In genomic region chr11:105211806-105212531, GRCh38 we compare ENCODE assay signal across 29 cellular contexts.
DNase-seq lines count a peak whose midpoint lies in the region; ATAC-seq, FAIRE-seq and TF ChIP-seq lines count a peak whose summit lies in the region.
"Had no signal": no experiment of that assay in that cellular context is flagged by ENCODE, and none has a peak within 500 bp of the region (broad histone marks: within the 10 kb centered on the region; RNA-seq: fewer than 3 reads in every experiment).

No MANE protein-coding gene starts in this region.

- peak; percentile 15 for ATAC-seq in left lung
- no peak for ATAC-seq in stimulated activated naive CD8-positive, alpha-beta T cell treated with anti-CD3 and anti-CD28 coated beads, Interleukin-15, Interleukin-2, amounts not matched to agents 100 U/mL and 50 U/mL, for 24 hours
- ATAC-seq: effector memory CD8-positive, alpha-beta T cell; left cardiac atrium; naive thymus-derived CD4-positive, alpha-beta T cell; stimulated activated memory B cell treated with anti-CD40 and anti-IgM and Interleukin-4, amounts not matched to agents 10 μg/mL and 1 μg/mL and 100 μg/mL, for 72 hours; WTC11 had no signal

- TF ChIP-seq CTCF in VCaP (conservative IDR thresholded peaks at IDR 0.05) (no peak), endothelial cell of umbilical vein (IDR thresholded peaks at IDR 0.05; ENCODE audit: extremely low read depth in 1 of 2, insufficient read depth in 1 of 2, low read depth in 1 of 2, low read length in 2 of 2) (no peak), left lung (IDR thresholded peaks at IDR 0.05) (no peak), tibial nerve (IDR thresholded peaks at IDR 0.05) (no peak)

- H3K27me3 ChIP-seq in endothelial cell of umbilical vein (ENCODE audit: control insufficient read depth in 2 of 2, insufficient read depth in 2 of 2, low read length in 2 of 2) (no peaks in the 10 kb centered on the region), left lung (no peaks in the 10 kb centered on the region), tibial nerve (no peaks in the 10 kb centered on the region)
- H3K27me3 ChIP-seq: ascending aorta, esophagus squamous epithelium, spleen, suprapubic skin had no signal

- CTCF ChIA-PET in endothelial cell of umbilical vein (lab: Charles Lee), result interaction anchor here (0.9 to 2.6 kb wide), 2 partner anchors 15 to 223 kb away, joined by 3 to 7 read pairs; no protein-coding TSS in a partner anchor

- H3K36me3 ChIP-seq in endothelial cell of umbilical vein (ENCODE audit: control insufficient read depth in 2 of 2, extremely low read depth in 1 of 2, insufficient read depth in 2 of 2, low read length in 2 of 2), result no peaks in the 10 kb centered on the region
- no peaks in the 10 kb centered on the region for H3K36me3 ChIP-seq in left lung
- no peaks in the 10 kb centered on the region for H3K36me3 ChIP-seq in tibial nerve
- H3K36me3 ChIP-seq: ascending aorta, esophagus squamous epithelium, spleen, suprapubic skin had no signal

- DNase-seq in EH (ENCODE audit: low read depth) (peak; percentile 48), endothelial cell of umbilical vein (ENCODE audit: low read depth, low spot score) (peak; percentile 46), left lung (no peak), cerebellum (ENCODE audit: low spot score) (no peak), tibial nerve (ENCODE audit: low spot score in 2 of 2) (no peak), NCI-H748 (lab: John Stamatoyannopoulos, UW; ENCODE audit: unreplicated experiment) (no peak)
- DNase-seq in stimulated activated naive CD8-positive, alpha-beta T cell treated with anti-CD3 and anti-CD28 coated beads, Interleukin-15, Interleukin-2, amounts not matched to agents 100 U/mL and 50 U/mL, for 24 hours, result no peak
- DNase-seq: activated CD4-positive, alpha-beta T cell treated with anti-CD3 and anti-CD28 coated beads, Interleukin-2, amount 50 U/mL, for 1 hour; effector memory CD8-positive, alpha-beta T cell; esophagus squamous epithelium; GOT3; head of caudate nucleus; left cardiac atrium; naive thymus-derived CD4-positive, alpha-beta T cell; NCI-H1694; NCI-H748 treated with DMSO at 0.1 percent for 48 hours; occipital lobe; retina; spleen; stimulated activated CD4-positive, alpha-beta T cell treated with anti-CD3 and anti-CD28 coated beads, Interleukin-4, amount 100 ng/mL, for 1 hour; T-helper 9 cell had no signal

- POLR2A ChIA-PET in endothelial cell of umbilical vein (lab: Charles Lee), result no interaction called here

- no peaks in the 10 kb centered on the region for H3K9me1 ChIP-seq in endothelial cell of umbilical vein (replicated peaks; ENCODE audit: control insufficient read depth, extremely low read depth, insufficient read depth, low read length)

- TF ChIP-seq EP300 in tibial nerve (IDR thresholded peaks at IDR 0.05), result no peak

- H3K4me3 ChIP-seq in endothelial cell of umbilical vein (replicated peaks in 1 of 3; ENCODE audit: insufficient read depth in 1 of 3, low read depth in 1 of 3, low read length in 3 of 3) (no peak overlapping the region), left lung (no peak overlapping the region), tibial nerve (no peak overlapping the region)
- H3K4me3 ChIP-seq: ascending aorta, esophagus squamous epithelium, spleen, suprapubic skin had no signal

- H3K9me3 ChIP-seq in endothelial cell of umbilical vein (replicated peaks; ENCODE audit: control insufficient read depth, insufficient read depth, low read length), result no peaks in the 10 kb centered on the region
- H3K9me3 ChIP-seq in left lung, result no peaks in the 10 kb centered on the region
- no peaks in the 10 kb centered on the region for H3K9me3 ChIP-seq in tibial nerve
- H3K9me3 ChIP-seq: ascending aorta, esophagus squamous epithelium, spleen, suprapubic skin had no signal

- peak overlapping the region; percentile 33 for H3K4me2 ChIP-seq in endothelial cell of umbilical vein (ENCODE audit: insufficient read depth, low read length)

- H4K20me1 ChIP-seq in endothelial cell of umbilical vein (replicated peaks; ENCODE audit: control insufficient read depth, extremely low read depth, insufficient read depth, low read length), result no peaks in the 10 kb centered on the region

- H3K4me1 ChIP-seq in endothelial cell of umbilical vein (ENCODE audit: control insufficient read depth, extremely low read depth, insufficient read depth, low read length) (peaks cover 7% of the 10 kb centered on the region), left lung (no peaks in the 10 kb centered on the region), tibial nerve (no peaks in the 10 kb centered on the region)
- H3K4me1 ChIP-seq: ascending aorta, spleen, suprapubic skin had no signal

- BruUV-seq in endothelial cell of umbilical vein (replicated peaks; lab: Mats Ljungman, UMichigan), result no TSS peak

- 52 to 64% methylated on average over 5 of the region's 5 CpGs for WGBS in tibial nerve, 2 donors

- peak overlapping the region; percentile 67 for H3K27ac ChIP-seq in VCaP
- no peak overlapping the region for H3K27ac ChIP-seq in endothelial cell of umbilical vein (ENCODE audit: insufficient read depth, low read depth, low read length)
- H3K27ac ChIP-seq in left lung, result no peak overlapping the region
- no peak overlapping the region for H3K27ac ChIP-seq in tibial nerve
- H3K27ac ChIP-seq: ascending aorta, C4-2B, esophagus squamous epithelium, spleen, suprapubic skin had no signal

- intact Hi-C loops in endothelial cell of umbilical vein (cut with micrococcal nuclease), result no loop called here
- intact Hi-C loops in left lung (cut with DNase I), result no loop called here

- H3K79me2 ChIP-seq in endothelial cell of umbilical vein (ENCODE audit: control insufficient read depth, insufficient read depth, low read length), result no peaks in the 10 kb centered on the region

- H2AFZ ChIP-seq in endothelial cell of umbilical vein (ENCODE audit: low read depth, low read length), result no peak overlapping the region

- FAIRE-seq in endothelial cell of umbilical vein (lab: Jason Lieb, UNC), result no peak
- FAIRE-seq: colon, GM12892 had no signal

- no peak overlapping the region for H3K9ac ChIP-seq in endothelial cell of umbilical vein (replicated peaks; ENCODE audit: extremely low read depth, insufficient read depth, low read length)

- TF ChIP-seq POLR2A in endothelial cell of umbilical vein (IDR thresholded peaks at IDR 0.05; ENCODE audit: low read depth, low read length) (no peak), tibial nerve (IDR thresholded peaks at IDR 0.05) (no peak)

- dilution Hi-C loops in endothelial cell of umbilical vein (cut with MboI; ENCODE audit: extremely low pct_ligation_motif_present, low sequenced_read_pairs), result no loop called here

TF ChIP-seq in endothelial cell of umbilical vein, 7 proteins besides CTCF, POLR2A, EP300 and RAD21:
- TF ChIP-seq, protein P1, sequence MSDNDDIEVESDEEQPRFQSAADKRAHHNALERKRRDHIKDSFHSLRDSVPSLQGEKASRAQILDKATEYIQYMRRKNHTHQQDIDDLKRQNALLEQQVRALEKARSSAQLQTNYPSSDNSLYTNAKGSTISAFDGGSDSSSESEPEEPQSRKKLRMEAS (IDR thresholded peaks at IDR 0.05; ENCODE audit: insufficient read depth, insufficient read length), result no peak
- no peak for TF ChIP-seq MYC (IDR thresholded peaks at IDR 0.05; ENCODE audit: low read depth, low read length)
- no peak for TF ChIP-seq GATA2 (IDR thresholded peaks at IDR 0.05; ENCODE audit: insufficient read depth, insufficient read length, low read depth, low read length)
- TF ChIP-seq POLR2AphosphoS5 (IDR thresholded peaks at IDR 0.05; ENCODE audit: insufficient read depth, low read depth, low read length), result no peak
- TF ChIP-seq EZH2 (IDR thresholded peaks at IDR 0.05; ENCODE audit: borderline replicate concordance, low read depth, low read length, severe bottlenecking), result no peak
- TF ChIP-seq JUN (IDR thresholded peaks at IDR 0.05; ENCODE audit: borderline replicate concordance, insufficient read depth, insufficient read length, low read depth), result no peak
- no peak for TF ChIP-seq FOS (IDR thresholded peaks at IDR 0.05; ENCODE audit: borderline replicate concordance, insufficient read depth, low read length)

Comparison
In these comparisons a context has a peak if more than half of its experiments do, and no peak if none do; other contexts are left out.
1. DNase-seq: peak in EH (single experiment) and endothelial cell of umbilical vein (single experiment); none in left lung (0 of 2), cerebellum (single experiment), tibial nerve (0 of 2), NCI-H748 (single experiment) and stimulated activated naive CD8-positive, alpha-beta T cell treated with anti-CD3 and anti-CD28 coated beads, Interleukin-15, Interleukin-2, amounts not matched to agents 100 U/mL and 50 U/mL, for 24 hours (single experiment).